ENCODE assay signal across 9 cellular contexts in genomic region chr10:94006591-94007550, GRCh38. TPM values are rescaled to one million over a fixed set of nuclear protein-coding genes. Genes with fewer than 3 reads are reported as not detected.
A peak's percentile ranks its signal among the peaks of the same experiment; 100 is the strongest.
DNase-seq lines count a peak whose midpoint lies in the region; ATAC-seq and TF ChIP-seq lines count a peak whose summit lies in the region.
"Had no signal": no experiment of that assay in that cellular context is flagged by ENCODE, and none has a peak within 500 bp of the region (broad histone marks: within the 10 kb centered on the region; RNA-seq: fewer than 3 reads in every experiment).

No MANE protein-coding gene starts in this region.

- no peaks in the 10 kb centered on the region for H3K9me3 Mint-ChIP-seq in activated CD4-positive, alpha-beta T cell treated with anti-CD3 and anti-CD28 coated beads, Interleukin-2, amount 10 ng/mL, durations not matched to agents 24 days and 14 days

- no peaks in the 10 kb centered on the region for H3K36me3 Mint-ChIP-seq in activated CD4-positive, alpha-beta T cell treated with anti-CD3 and anti-CD28 coated beads, Interleukin-2, amount 10 ng/mL, durations not matched to agents 24 days and 14 days (ENCODE audit: low read depth)

- peak overlapping the region; percentile 53 for H3K4me3 ChIP-seq in osteoblast (ENCODE audit: insufficient read depth, low read length)

- no peaks in the 10 kb centered on the region for H3K9me3 ChIP-seq in osteoblast (ENCODE audit: low read depth, low read length)

- H3K27ac ChIP-seq in osteoblast (ENCODE audit: low read depth, low read length) = peak overlapping the region; percentile 95

- ATAC-seq in GM21737 (IDR thresholded peaks at IDR 0.05; ENCODE audit: unreplicated experiment) (no peak), HG03565 (IDR thresholded peaks at IDR 0.05; ENCODE audit: unreplicated experiment) (no peak)

- no peak overlapping the region for H3K4me3 Mint-ChIP-seq in activated CD4-positive, alpha-beta T cell treated with anti-CD3 and anti-CD28 coated beads, Interleukin-2, amount 10 ng/mL, durations not matched to agents 24 days and 14 days

- H3K4me1 ChIP-seq in osteoblast (ENCODE audit: insufficient read depth, low read length) = peaks cover 23% of the 10 kb centered on the region

- no peaks in the 10 kb centered on the region for H4K20me1 ChIP-seq in osteoblast (ENCODE audit: insufficient read depth, low read length)

- peak overlapping the region; percentile 81 for H3K4me2 ChIP-seq in osteoblast (ENCODE audit: insufficient read depth, low read length)

- no peaks in the 10 kb centered on the region for H3K27me3 ChIP-seq in osteoblast (ENCODE audit: insufficient read depth, low read length)

- peaks cover 14% of the 10 kb centered on the region for H3K27me3 Mint-ChIP-seq in activated CD4-positive, alpha-beta T cell treated with anti-CD3 and anti-CD28 coated beads, Interleukin-2, amount 10 ng/mL, durations not matched to agents 24 days and 14 days

- H3K36me3 ChIP-seq in osteoblast (ENCODE audit: insufficient read depth, low read length) = no peaks in the 10 kb centered on the region

- H3K79me2 ChIP-seq in osteoblast (ENCODE audit: insufficient read depth, low read length) = no peaks in the 10 kb centered on the region

- no peak overlapping the region for H3K27ac Mint-ChIP-seq in activated CD4-positive, alpha-beta T cell treated with anti-CD3 and anti-CD28 coated beads, Interleukin-2, amount 10 ng/mL, durations not matched to agents 24 days and 14 days

- H3K4me1 Mint-ChIP-seq in activated CD4-positive, alpha-beta T cell treated with anti-CD3 and anti-CD28 coated beads, Interleukin-2, amount 10 ng/mL, durations not matched to agents 24 days and 14 days = no peaks in the 10 kb centered on the region

- TF ChIP-seq CTCF in osteoblast (IDR thresholded peaks at IDR 0.05; ENCODE audit: extremely low read depth, low read depth, low read length) = no peak

- no peak overlapping the region for H2AFZ ChIP-seq in osteoblast (ENCODE audit: low read length)

- DNase-seq in DMS153 (lab: John Stamatoyannopoulos, UW) (peak; percentile 12), LoVo (ENCODE audit: low spot score) (peak; percentile 83), fibroblast of gingiva (ENCODE audit: low read depth) (peak; percentile 43), osteoblast (ENCODE audit: insufficient read length, low spot score, missing footprints) (peak; percentile 85), SKM-1 (lab: John Stamatoyannopoulos, UW; ENCODE audit: unreplicated experiment) (no peak)
- DNase-seq in activated CD4-positive, alpha-beta T cell treated with anti-CD3 and anti-CD28 coated beads, Interleukin-2, amount 10 ng/mL, durations not matched to agents 24 days and 14 days = no peak
- DNase-seq: NCI-H69 had no signal

- intact Hi-C loops in activated CD4-positive, alpha-beta T cell treated with anti-CD3 and anti-CD28 coated beads, Interleukin-2, amount 10 ng/mL, durations not matched to agents 24 days and 14 days (cut with micrococcal nuclease) = no loop called here

RNA-seq across cellular contexts. Expression of gene PLCE1, which starts 13.1 kb away (rescaled TPM):
- total RNA-seq in osteoblast = 6.2 and 7.7 TPM in 2 replicates
- total RNA-seq in activated CD4-positive, alpha-beta T cell treated with anti-CD3 and anti-CD28 coated beads, Interleukin-2, amount 10 ng/mL, durations not matched to agents 24 days and 14 days = not detected in 2 replicates

Comparison
In these comparisons a context has a peak if more than half of its experiments do, and no peak if none do; other contexts are left out.
1. DNase-seq: peak in DMS153 (single experiment), LoVo (single experiment), fibroblast of gingiva (single experiment) and osteoblast (single experiment); none in activated CD4-positive, alpha-beta T cell treated with anti-CD3 and anti-CD28 coated beads, Interleukin-2, amount 10 ng/mL, durations not matched to agents 24 days and 14 days (single experiment) and SKM-1 (single experiment).